In the genomic region with DNA sequence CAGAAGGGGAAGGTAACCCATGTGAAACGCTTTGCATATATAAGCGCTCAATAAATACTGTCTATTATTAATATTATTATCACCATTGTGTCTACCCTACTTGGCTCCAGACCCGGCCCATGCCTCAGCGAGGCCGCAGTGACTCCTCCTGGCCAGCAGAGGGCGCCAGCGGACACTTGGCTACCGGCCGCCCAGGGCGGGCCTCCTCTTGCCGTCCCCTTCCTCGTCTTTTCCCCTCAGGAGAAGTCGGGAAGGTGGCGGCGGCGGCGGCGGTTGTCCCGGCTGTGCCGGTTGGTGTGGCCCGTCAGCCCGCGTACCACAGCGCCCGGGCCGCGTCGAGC, we compare ENCODE assay signal across 1 cellular context.
TF ChIP-seq lines count a peak whose summit lies in the region.

A gene with protein sequence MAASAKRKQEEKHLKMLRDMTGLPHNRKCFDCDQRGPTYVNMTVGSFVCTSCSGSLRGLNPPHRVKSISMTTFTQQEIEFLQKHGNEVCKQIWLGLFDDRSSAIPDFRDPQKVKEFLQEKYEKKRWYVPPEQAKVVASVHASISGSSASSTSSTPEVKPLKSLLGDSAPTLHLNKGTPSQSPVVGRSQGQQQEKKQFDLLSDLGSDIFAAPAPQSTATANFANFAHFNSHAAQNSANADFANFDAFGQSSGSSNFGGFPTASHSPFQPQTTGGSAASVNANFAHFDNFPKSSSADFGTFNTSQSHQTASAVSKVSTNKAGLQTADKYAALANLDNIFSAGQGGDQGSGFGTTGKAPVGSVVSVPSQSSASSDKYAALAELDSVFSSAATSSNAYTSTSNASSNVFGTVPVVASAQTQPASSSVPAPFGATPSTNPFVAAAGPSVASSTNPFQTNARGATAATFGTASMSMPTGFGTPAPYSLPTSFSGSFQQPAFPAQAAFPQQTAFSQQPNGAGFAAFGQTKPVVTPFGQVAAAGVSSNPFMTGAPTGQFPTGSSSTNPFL (plus strand): TSS at position 233 of the 341 bp plus-strand sequence. CDS start 266 bp downstream, outside the sequence.

TF ChIP-seq in HepG2, 621 proteins besides CTCF, POLR2A, EP300 and RAD21 (continued from another document and continues in another):
- TF ChIP-seq, protein P1, sequence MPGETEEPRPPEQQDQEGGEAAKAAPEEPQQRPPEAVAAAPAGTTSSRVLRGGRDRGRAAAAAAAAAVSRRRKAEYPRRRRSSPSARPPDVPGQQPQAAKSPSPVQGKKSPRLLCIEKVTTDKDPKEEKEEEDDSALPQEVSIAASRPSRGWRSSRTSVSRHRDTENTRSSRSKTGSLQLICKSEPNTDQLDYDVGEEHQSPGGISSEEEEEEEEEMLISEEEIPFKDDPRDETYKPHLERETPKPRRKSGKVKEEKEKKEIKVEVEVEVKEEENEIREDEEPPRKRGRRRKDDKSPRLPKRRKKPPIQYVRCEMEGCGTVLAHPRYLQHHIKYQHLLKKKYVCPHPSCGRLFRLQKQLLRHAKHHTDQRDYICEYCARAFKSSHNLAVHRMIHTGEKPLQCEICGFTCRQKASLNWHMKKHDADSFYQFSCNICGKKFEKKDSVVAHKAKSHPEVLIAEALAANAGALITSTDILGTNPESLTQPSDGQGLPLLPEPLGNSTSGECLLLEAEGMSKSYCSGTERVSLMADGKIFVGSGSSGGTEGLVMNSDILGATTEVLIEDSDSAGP (CRISPR knock-in tag; IDR thresholded peaks at IDR 0.05; ENCODE audit: borderline replicate concordance), result peak; percentile 64; the same call in 1 of the 2 replicates
- TF ChIP-seq NFATC3 (CRISPR knock-in tag; IDR thresholded peaks at IDR 0.05) (no peak), ZNF775 (CRISPR knock-in tag; IDR thresholded peaks at IDR 0.05; ENCODE audit: borderline replicate concordance) (no peak), YEATS2 (CRISPR knock-in tag; IDR thresholded peaks at IDR 0.05; ENCODE audit: borderline replicate concordance) (peak; percentile 66; the same call in 1 of the 2 replicates), ZNF543 (CRISPR knock-in tag; IDR thresholded peaks at IDR 0.05) (peak; percentile 29; the same call in 1 of the 2 replicates), ZNF841 (CRISPR knock-in tag; IDR thresholded peaks at IDR 0.05; ENCODE audit: borderline replicate concordance) (no peak), ZNF260 (CRISPR knock-in tag; IDR thresholded peaks at IDR 0.05; ENCODE audit: borderline replicate concordance, low read depth) (no peak), SMAD3 (CRISPR knock-in tag; IDR thresholded peaks at IDR 0.05) (peak; percentile 41; the same call in 1 of the 2 replicates), ZNF883 (CRISPR knock-in tag; IDR thresholded peaks at IDR 0.05; ENCODE audit: not compliant biosample characterization) (peak; percentile 58), ZNF678 (CRISPR knock-in tag; IDR thresholded peaks at IDR 0.05) (peak; percentile 68; the same call in 1 of the 2 replicates), ZNF230 (CRISPR knock-in tag; IDR thresholded peaks at IDR 0.05) (peak; percentile 44; the same call in 1 of the 2 replicates), ZNF788 (CRISPR knock-in tag; IDR thresholded peaks at IDR 0.05; ENCODE audit: borderline replicate concordance) (peak; percentile 73; the same call in 1 of the 2 replicates), SMAD9 (CRISPR knock-in tag; IDR thresholded peaks at IDR 0.05) (0 out of 2 replicates have a peak, but pooled peaks have one; percentile 40), GATAD1 (CRISPR knock-in tag; IDR thresholded peaks at IDR 0.05) (peak; percentile 95), GATAD2A (CRISPR knock-in tag; IDR thresholded peaks at IDR 0.05) (peak; percentile 74), SUZ12 (IDR thresholded peaks at IDR 0.05; ENCODE audit: low read depth, low read length) (peak; percentile 18; the same call in 1 of the 2 replicates), BRCA1 (CRISPR knock-in tag; IDR thresholded peaks at IDR 0.05) (no peak), ELF1 (CRISPR knock-in tag; IDR thresholded peaks at IDR 0.05) (peak; percentile 78), TEAD3 (CRISPR knock-in tag; optimal IDR thresholded peaks at IDR 0.05; ENCODE audit: borderline replicate concordance) (peak; percentile 55), CBX1 (IDR thresholded peaks at IDR 0.05; ENCODE audit: low read depth) (peak; percentile 61), ZKSCAN8 (CRISPR knock-in tag; IDR thresholded peaks at IDR 0.05; ENCODE audit: borderline replicate concordance) (no peak; the same call in 1 of the 2 replicates), GTF3A (CRISPR knock-in tag; conservative IDR thresholded peaks at IDR 0.05) (0 out of 2 replicates have a peak, but pooled peaks have one; percentile 58), ETV6 (CRISPR knock-in tag; conservative IDR thresholded peaks at IDR 0.05) (peak; percentile 64; the same call in 1 of the 2 replicates), STAG1 (CRISPR knock-in tag; IDR thresholded peaks at IDR 0.05) (peak; percentile 63), SPEN (CRISPR knock-in tag; IDR thresholded peaks at IDR 0.05; ENCODE audit: low read depth) (peak; percentile 79)
- TF ChIP-seq, protein P2, sequence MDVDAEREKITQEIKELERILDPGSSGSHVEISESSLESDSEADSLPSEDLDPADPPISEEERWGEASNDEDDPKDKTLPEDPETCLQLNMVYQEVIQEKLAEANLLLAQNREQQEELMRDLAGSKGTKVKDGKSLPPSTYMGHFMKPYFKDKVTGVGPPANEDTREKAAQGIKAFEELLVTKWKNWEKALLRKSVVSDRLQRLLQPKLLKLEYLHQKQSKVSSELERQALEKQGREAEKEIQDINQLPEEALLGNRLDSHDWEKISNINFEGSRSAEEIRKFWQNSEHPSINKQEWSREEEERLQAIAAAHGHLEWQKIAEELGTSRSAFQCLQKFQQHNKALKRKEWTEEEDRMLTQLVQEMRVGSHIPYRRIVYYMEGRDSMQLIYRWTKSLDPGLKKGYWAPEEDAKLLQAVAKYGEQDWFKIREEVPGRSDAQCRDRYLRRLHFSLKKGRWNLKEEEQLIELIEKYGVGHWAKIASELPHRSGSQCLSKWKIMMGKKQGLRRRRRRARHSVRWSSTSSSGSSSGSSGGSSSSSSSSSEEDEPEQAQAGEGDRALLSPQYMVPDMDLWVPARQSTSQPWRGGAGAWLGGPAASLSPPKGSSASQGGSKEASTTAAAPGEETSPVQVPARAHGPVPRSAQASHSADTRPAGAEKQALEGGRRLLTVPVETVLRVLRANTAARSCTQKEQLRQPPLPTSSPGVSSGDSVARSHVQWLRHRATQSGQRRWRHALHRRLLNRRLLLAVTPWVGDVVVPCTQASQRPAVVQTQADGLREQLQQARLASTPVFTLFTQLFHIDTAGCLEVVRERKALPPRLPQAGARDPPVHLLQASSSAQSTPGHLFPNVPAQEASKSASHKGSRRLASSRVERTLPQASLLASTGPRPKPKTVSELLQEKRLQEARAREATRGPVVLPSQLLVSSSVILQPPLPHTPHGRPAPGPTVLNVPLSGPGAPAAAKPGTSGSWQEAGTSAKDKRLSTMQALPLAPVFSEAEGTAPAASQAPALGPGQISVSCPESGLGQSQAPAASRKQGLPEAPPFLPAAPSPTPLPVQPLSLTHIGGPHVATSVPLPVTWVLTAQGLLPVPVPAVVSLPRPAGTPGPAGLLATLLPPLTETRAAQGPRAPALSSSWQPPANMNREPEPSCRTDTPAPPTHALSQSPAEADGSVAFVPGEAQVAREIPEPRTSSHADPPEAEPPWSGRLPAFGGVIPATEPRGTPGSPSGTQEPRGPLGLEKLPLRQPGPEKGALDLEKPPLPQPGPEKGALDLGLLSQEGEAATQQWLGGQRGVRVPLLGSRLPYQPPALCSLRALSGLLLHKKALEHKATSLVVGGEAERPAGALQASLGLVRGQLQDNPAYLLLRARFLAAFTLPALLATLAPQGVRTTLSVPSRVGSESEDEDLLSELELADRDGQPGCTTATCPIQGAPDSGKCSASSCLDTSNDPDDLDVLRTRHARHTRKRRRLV (CRISPR knock-in tag; IDR thresholded peaks at IDR 0.05), result no peak
- TF ChIP-seq, protein P3, sequence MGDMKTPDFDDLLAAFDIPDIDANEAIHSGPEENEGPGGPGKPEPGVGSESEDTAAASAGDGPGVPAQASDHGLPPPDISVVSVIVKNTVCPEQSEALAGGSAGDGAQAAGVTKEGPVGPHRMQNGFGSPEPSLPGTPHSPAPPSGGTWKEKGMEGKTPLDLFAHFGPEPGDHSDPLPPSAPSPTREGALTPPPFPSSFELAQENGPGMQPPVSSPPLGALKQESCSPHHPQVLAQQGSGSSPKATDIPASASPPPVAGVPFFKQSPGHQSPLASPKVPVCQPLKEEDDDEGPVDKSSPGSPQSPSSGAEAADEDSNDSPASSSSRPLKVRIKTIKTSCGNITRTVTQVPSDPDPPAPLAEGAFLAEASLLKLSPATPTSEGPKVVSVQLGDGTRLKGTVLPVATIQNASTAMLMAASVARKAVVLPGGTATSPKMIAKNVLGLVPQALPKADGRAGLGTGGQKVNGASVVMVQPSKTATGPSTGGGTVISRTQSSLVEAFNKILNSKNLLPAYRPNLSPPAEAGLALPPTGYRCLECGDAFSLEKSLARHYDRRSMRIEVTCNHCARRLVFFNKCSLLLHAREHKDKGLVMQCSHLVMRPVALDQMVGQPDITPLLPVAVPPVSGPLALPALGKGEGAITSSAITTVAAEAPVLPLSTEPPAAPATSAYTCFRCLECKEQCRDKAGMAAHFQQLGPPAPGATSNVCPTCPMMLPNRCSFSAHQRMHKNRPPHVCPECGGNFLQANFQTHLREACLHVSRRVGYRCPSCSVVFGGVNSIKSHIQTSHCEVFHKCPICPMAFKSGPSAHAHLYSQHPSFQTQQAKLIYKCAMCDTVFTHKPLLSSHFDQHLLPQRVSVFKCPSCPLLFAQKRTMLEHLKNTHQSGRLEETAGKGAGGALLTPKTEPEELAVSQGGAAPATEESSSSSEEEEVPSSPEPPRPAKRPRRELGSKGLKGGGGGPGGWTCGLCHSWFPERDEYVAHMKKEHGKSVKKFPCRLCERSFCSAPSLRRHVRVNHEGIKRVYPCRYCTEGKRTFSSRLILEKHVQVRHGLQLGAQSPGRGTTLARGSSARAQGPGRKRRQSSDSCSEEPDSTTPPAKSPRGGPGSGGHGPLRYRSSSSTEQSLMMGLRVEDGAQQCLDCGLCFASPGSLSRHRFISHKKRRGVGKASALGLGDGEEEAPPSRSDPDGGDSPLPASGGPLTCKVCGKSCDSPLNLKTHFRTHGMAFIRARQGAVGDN (CRISPR knock-in tag; IDR thresholded peaks at IDR 0.05), result peak; percentile 72
- TF ChIP-seq, protein P4, sequence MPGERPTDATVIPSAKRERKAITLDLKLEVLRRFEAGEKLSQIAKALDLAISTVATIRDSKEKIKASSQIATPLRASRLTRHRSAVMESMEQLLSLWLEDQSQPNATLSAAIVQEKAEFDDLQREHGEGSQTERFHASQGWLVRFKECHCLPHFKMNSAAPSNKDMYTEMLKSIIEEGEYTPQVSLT (CRISPR knock-in tag; IDR thresholded peaks at IDR 0.05; ENCODE audit: borderline replicate concordance, low read depth), result peak; percentile 86; the same call in 1 of the 2 replicates
- TF ChIP-seq, protein P5, sequence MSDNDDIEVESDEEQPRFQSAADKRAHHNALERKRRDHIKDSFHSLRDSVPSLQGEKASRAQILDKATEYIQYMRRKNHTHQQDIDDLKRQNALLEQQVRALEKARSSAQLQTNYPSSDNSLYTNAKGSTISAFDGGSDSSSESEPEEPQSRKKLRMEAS (IDR thresholded peaks at IDR 0.05), result peak; percentile 14; the same call in 1 of the 2 replicates
- TF ChIP-seq, protein P6, sequence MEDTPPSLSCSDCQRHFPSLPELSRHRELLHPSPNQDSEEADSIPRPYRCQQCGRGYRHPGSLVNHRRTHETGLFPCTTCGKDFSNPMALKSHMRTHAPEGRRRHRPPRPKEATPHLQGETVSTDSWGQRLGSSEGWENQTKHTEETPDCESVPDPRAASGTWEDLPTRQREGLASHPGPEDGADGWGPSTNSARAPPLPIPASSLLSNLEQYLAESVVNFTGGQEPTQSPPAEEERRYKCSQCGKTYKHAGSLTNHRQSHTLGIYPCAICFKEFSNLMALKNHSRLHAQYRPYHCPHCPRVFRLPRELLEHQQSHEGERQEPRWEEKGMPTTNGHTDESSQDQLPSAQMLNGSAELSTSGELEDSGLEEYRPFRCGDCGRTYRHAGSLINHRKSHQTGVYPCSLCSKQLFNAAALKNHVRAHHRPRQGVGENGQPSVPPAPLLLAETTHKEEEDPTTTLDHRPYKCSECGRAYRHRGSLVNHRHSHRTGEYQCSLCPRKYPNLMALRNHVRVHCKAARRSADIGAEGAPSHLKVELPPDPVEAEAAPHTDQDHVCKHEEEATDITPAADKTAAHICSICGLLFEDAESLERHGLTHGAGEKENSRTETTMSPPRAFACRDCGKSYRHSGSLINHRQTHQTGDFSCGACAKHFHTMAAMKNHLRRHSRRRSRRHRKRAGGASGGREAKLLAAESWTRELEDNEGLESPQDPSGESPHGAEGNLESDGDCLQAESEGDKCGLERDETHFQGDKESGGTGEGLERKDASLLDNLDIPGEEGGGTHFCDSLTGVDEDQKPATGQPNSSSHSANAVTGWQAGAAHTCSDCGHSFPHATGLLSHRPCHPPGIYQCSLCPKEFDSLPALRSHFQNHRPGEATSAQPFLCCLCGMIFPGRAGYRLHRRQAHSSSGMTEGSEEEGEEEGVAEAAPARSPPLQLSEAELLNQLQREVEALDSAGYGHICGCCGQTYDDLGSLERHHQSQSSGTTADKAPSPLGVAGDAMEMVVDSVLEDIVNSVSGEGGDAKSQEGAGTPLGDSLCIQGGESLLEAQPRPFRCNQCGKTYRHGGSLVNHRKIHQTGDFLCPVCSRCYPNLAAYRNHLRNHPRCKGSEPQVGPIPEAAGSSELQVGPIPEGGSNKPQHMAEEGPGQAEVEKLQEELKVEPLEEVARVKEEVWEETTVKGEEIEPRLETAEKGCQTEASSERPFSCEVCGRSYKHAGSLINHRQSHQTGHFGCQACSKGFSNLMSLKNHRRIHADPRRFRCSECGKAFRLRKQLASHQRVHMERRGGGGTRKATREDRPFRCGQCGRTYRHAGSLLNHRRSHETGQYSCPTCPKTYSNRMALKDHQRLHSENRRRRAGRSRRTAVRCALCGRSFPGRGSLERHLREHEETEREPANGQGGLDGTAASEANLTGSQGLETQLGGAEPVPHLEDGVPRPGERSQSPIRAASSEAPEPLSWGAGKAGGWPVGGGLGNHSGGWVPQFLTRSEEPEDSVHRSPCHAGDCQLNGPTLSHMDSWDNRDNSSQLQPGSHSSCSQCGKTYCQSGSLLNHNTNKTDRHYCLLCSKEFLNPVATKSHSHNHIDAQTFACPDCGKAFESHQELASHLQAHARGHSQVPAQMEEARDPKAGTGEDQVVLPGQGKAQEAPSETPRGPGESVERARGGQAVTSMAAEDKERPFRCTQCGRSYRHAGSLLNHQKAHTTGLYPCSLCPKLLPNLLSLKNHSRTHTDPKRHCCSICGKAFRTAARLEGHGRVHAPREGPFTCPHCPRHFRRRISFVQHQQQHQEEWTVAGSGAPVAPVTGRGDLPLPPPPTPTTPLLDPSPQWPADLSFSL (CRISPR knock-in tag; IDR thresholded peaks at IDR 0.05), result no peak
- TF ChIP-seq, protein P7, sequence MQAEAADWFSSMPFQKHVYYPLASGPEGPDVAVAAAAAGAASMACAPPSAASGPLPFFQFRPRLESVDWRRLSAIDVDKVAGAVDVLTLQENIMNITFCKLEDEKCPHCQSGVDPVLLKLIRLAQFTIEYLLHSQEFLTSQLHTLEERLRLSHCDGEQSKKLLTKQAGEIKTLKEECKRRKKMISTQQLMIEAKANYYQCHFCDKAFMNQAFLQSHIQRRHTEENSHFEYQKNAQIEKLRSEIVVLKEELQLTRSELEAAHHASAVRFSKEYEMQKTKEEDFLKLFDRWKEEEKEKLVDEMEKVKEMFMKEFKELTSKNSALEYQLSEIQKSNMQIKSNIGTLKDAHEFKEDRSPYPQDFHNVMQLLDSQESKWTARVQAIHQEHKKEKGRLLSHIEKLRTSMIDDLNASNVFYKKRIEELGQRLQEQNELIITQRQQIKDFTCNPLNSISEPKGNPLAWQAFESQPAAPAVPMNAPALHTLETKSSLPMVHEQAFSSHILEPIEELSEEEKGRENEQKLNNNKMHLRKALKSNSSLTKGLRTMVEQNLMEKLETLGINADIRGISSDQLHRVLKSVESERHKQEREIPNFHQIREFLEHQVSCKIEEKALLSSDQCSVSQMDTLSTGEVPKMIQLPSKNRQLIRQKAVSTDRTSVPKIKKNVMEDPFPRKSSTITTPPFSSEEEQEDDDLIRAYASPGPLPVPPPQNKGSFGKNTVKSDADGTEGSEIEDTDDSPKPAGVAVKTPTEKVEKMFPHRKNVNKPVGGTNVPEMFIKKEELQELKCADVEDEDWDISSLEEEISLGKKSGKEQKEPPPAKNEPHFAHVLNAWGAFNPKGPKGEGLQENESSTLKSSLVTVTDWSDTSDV (CRISPR knock-in tag; IDR thresholded peaks at IDR 0.05), result 0 out of 2 replicates have a peak, but pooled peaks have one; percentile 45
